ENCODE assay signal across 9 cellular contexts in genomic region chr16:67326115-67326471, GRCh38. TPM values are rescaled to one million over a fixed set of nuclear protein-coding genes. Genes with fewer than 3 reads are reported as not detected.
DNase-seq lines count a peak whose midpoint lies in the region; ATAC-seq, FAIRE-seq and TF ChIP-seq lines count a peak whose summit lies in the region.
"Had no signal": no experiment of that assay in that cellular context is flagged by ENCODE, and none has a peak within 500 bp of the region (broad histone marks: within the 10 kb centered on the region; RNA-seq: fewer than 3 reads in every experiment).

No MANE protein-coding gene starts in this region.

- no peak for ATAC-seq in activated T-cell treated with anti-CD3 and anti-CD28 coated beads, Interleukin-2, amount 50 U/mL, for 72 hours (replicated peaks in 1 of 2)
- ATAC-seq in GM12878 (no peak), HG03521 (IDR thresholded peaks at IDR 0.05; ENCODE audit: unreplicated experiment) (no peak)

- no peaks in the 10 kb centered on the region for H3K9me3 Mint-ChIP-seq in activated T-cell treated with anti-CD3 and anti-CD28 coated beads, Interleukin-2, amount 50 U/mL, for 72 hours

- H4K8ac ChIP-seq in mesendoderm (ENCODE audit: low read depth, low read length), result no peak overlapping the region

- H3K9me3 ChIP-seq in GM12878 (replicated peaks; ENCODE audit: control insufficient read depth, insufficient read depth, low read length), result no peaks in the 10 kb centered on the region
- H3K9me3 ChIP-seq in tibial artery, result no peaks in the 10 kb centered on the region
- H3K9me3 ChIP-seq in Karpas-422 (ENCODE audit: low read length), result no peaks in the 10 kb centered on the region

- TF ChIP-seq POLR2A in GM12878 (IDR thresholded peaks at IDR 0.05; ENCODE audit: low read depth, low read length), result no peak

- TF ChIP-seq CTCF in GM12878 (IDR thresholded peaks at IDR 0.05 in 2 of 3, conservative IDR thresholded peaks at IDR 0.05 in 1 of 3; ENCODE audit: control insufficient read depth in 2 of 3, extremely low read depth in 1 of 3, insufficient read depth in 1 of 3, low read depth in 3 of 3, low read length in 3 of 3) (no peak), tibial artery (IDR thresholded peaks at IDR 0.05) (no peak)

- H3K4me1 ChIP-seq in GM12878 (ENCODE audit: control insufficient read depth, insufficient read depth, low read length) (peaks cover 22% of the 10 kb centered on the region), mesendoderm (ENCODE audit: control insufficient read depth, low read depth, low read length) (no peaks in the 10 kb centered on the region), tibial artery (peaks cover 0 to 11% (median 8%) of the 10 kb centered on the region in 4 donors), Karpas-422 (ENCODE audit: low read length) (peaks cover 6% of the 10 kb centered on the region)

- no peaks in the 10 kb centered on the region for H3K79me1 ChIP-seq in mesendoderm (ENCODE audit: low read length)

- POLR2A ChIA-PET in GM12878 (lab: Charles Lee), result interaction anchor here (0.6 to 1.2 kb wide), 4 partner anchors 8 to 78 kb away, joined by 3 to 10 read pairs (median 3); partner anchors contain the start of gene FHOD1

- RAD21 ChIA-PET in GM12878 (lab: Charles Lee; ENCODE audit: unreplicated experiment), result interaction anchor here (0.8 to 2.9 kb wide), 4 partner anchors 14 to 78 kb away, joined by 3 to 13 read pairs (median 4); partner anchors contain the start of gene FHOD1

- CTCF ChIA-PET in GM12878 (lab: Yijun Ruan, JAX), result interaction anchor here (0.7 to 2.6 kb wide), 10 partner anchors 13 to 66 kb away, joined by 3 to 20 read pairs (median 4); partner anchors contain the start of gene PLEKHG4

- no peak overlapping the region for H3K4ac ChIP-seq in mesendoderm (ENCODE audit: low read depth, low read length)

- peak overlapping the region; percentile 92 to 99 for H3K4me3 Mint-ChIP-seq in activated T-cell treated with anti-CD3 and anti-CD28 coated beads, Interleukin-2, amount 50 U/mL, for 72 hours

- H2AFZ ChIP-seq in GM12878 (ENCODE audit: control insufficient read depth, low read depth, low read length) (peak overlapping the region; percentile 56), Karpas-422 (ENCODE audit: low read length) (no peak overlapping the region)

- peaks cover 0 to 4% of the 10 kb centered on the region in 2 donors for H3K36me3 Mint-ChIP-seq in activated T-cell treated with anti-CD3 and anti-CD28 coated beads, Interleukin-2, amount 50 U/mL, for 72 hours (ENCODE audit: insufficient read depth in 2 of 2)

- H4K5ac ChIP-seq in mesendoderm (ENCODE audit: low read length), result no peak overlapping the region

- no peak overlapping the region for H2BK15ac ChIP-seq in mesendoderm (replicated peaks; ENCODE audit: low read depth)

- H3K27ac ChIP-seq in GM12878 (ENCODE audit: control insufficient read depth, insufficient read depth), result peak overlapping the region; percentile 29; the same call in 1 of the 2 replicates
- H3K27ac ChIP-seq in mesendoderm (ENCODE audit: low read depth, low read length), result no peak overlapping the region
- no peak overlapping the region for H3K27ac ChIP-seq in tibial artery
- no peak overlapping the region for H3K27ac ChIP-seq in Karpas-422 (ENCODE audit: low read length)

- H3K23ac ChIP-seq in mesendoderm (ENCODE audit: low read length), result no peak overlapping the region

- no peak for FAIRE-seq in GM12878 (lab: Jason Lieb, UNC)
- FAIRE-seq: D721Med had no signal

- H3K9ac ChIP-seq in GM12878 (ENCODE audit: control insufficient read depth, insufficient read depth, low read length), result peak overlapping the region; percentile 69
- peak overlapping the region; percentile 72 for H3K9ac ChIP-seq in mesendoderm (ENCODE audit: low read length)
- H3K9ac ChIP-seq in Karpas-422 (ENCODE audit: low read length), result no peak overlapping the region

- intact Hi-C loops in GM12878 (cut with micrococcal nuclease; ENCODE audit: unreplicated experiment), result loop anchor here (5.0 kb wide), 1 partner anchor 49 kb away; the partner anchor contains the start of gene PLEKHG4
- intact Hi-C loops in tibial artery (cut with DNase I; ENCODE audit: low total_unique reads), result no loop called here

- H3K4me1 Mint-ChIP-seq in activated T-cell treated with anti-CD3 and anti-CD28 coated beads, Interleukin-2, amount 50 U/mL, for 72 hours (ENCODE audit: low read depth), result peaks cover 17% of the 10 kb centered on the region

- peak overlapping the region; percentile 74 for H3K4me3 ChIP-seq in GM12878
- peak overlapping the region; percentile 34 for H3K4me3 ChIP-seq in mesendoderm (ENCODE audit: low read length)
- peak overlapping the region; percentile 34 to 40 for H3K4me3 ChIP-seq in tibial artery
- H3K4me3 ChIP-seq in Karpas-422 (ENCODE audit: low read length), result no peak overlapping the region

- no peaks in the 10 kb centered on the region for H3K9me2 ChIP-seq in Karpas-422 (replicated peaks; ENCODE audit: insufficient read depth, low read length)

- H3K56ac ChIP-seq in mesendoderm (ENCODE audit: low read length), result peak overlapping the region; percentile 81

- TF ChIP-seq RAD21 in GM12878 (IDR thresholded peaks at IDR 0.05; ENCODE audit: insufficient read depth, low read depth, low read length), result no peak

- in situ Hi-C loops in GM12878 (cut with MboI), result no loop called here

- H2BK120ac ChIP-seq in mesendoderm (ENCODE audit: low read depth, low read length), result no peak overlapping the region

- H3K27me3 ChIP-seq in GM12878 (replicated peaks in 1 of 2; ENCODE audit: control insufficient read depth in 2 of 2, insufficient read depth in 2 of 2, low read length in 1 of 2), result no peaks in the 10 kb centered on the region; a peak in 1 of 4 replicates
- no peaks in the 10 kb centered on the region for H3K27me3 ChIP-seq in mesendoderm (ENCODE audit: insufficient read depth, low read length, poor library complexity)
- H3K27me3 ChIP-seq in tibial artery, result peaks cover 0 to 29% of the 10 kb centered on the region in 2 donors
- H3K27me3 ChIP-seq in Karpas-422 (ENCODE audit: low read length), result no peaks in the 10 kb centered on the region

- TF ChIP-seq EP300 in GM12878 (IDR thresholded peaks at IDR 0.05; ENCODE audit: borderline replicate concordance in 1 of 2, control insufficient read depth in 1 of 2, low read depth in 2 of 2, low read length in 2 of 2), result no peak

- H2BK5ac ChIP-seq in mesendoderm (ENCODE audit: low read length), result no peak overlapping the region

- H3K18ac ChIP-seq in mesendoderm (ENCODE audit: low read length), result no peak overlapping the region

- H3K27me3 Mint-ChIP-seq in activated T-cell treated with anti-CD3 and anti-CD28 coated beads, Interleukin-2, amount 50 U/mL, for 72 hours (ENCODE audit: low read depth), result peaks cover 64% of the 10 kb centered on the region

- H3K4me2 ChIP-seq in GM12878 (ENCODE audit: control insufficient read depth, insufficient read depth) (peak overlapping the region; percentile 91), mesendoderm (ENCODE audit: low read length) (peak overlapping the region; percentile 75), Karpas-422 (ENCODE audit: low read depth, low read length, poor library complexity, severe bottlenecking) (no peak overlapping the region)

- peak overlapping the region; percentile 64 for H3K27ac Mint-ChIP-seq in activated T-cell treated with anti-CD3 and anti-CD28 coated beads, Interleukin-2, amount 50 U/mL, for 72 hours

- no peak overlapping the region for H2AK5ac ChIP-seq in mesendoderm (ENCODE audit: low read length)

- H4K20me1 ChIP-seq in GM12878 (ENCODE audit: control insufficient read depth, insufficient read depth) (no peaks in the 10 kb centered on the region), Karpas-422 (ENCODE audit: insufficient read depth, low read depth, low read length) (no peaks in the 10 kb centered on the region)

- no TSS peak for BruUV-seq in GM12878 (replicated peaks; lab: Mats Ljungman, UMichigan)

- DNase-seq in activated T-cell treated with anti-CD3 and anti-CD28 coated beads, Interleukin-2, amount 50 U/mL, for 72 hours, result no peak
- DNase-seq in activated T-cell treated with anti-CD3 and anti-CD28 coated beads for 4 hours (no peak), GM12878 (ENCODE audit: low read depth, low spot score) (no peak), mesendoderm (no peak), tibial artery (no peak), LoVo (ENCODE audit: low spot score) (no peak), Karpas-422 (no peak)

- no peaks in the 10 kb centered on the region for H3K36me3 ChIP-seq in GM12878 (ENCODE audit: control insufficient read depth in 2 of 2, insufficient read depth in 2 of 2, low read length in 1 of 2)
- no peaks in the 10 kb centered on the region for H3K36me3 ChIP-seq in mesendoderm (ENCODE audit: control insufficient read depth, insufficient read depth, low read length)
- no peaks in the 10 kb centered on the region for H3K36me3 ChIP-seq in tibial artery
- no peaks in the 10 kb centered on the region for H3K36me3 ChIP-seq in Karpas-422 (ENCODE audit: insufficient read depth, low read length)

- 14% methylated on average over 11 of the region's 11 CpGs for WGBS in GM12878 (ENCODE audit: insufficient coverage, insufficient replicate concordance, low lambda C conversion rate, missing lambda C conversion rate)
- no CpG with 5 or more reads among the region's 11 CpGs for WGBS in mesendoderm (ENCODE audit: extremely low coverage, insufficient coverage, low lambda C conversion rate)

- SMC1A ChIA-PET in GM12878 (lab: Charles Lee; ENCODE audit: uncharacterized antibody, unreplicated experiment), result interaction anchor here (1.3 to 2.0 kb wide), 3 partner anchors 13 to 44 kb away, joined by 6 to 9 read pairs (median 6); no protein-coding TSS in a partner anchor

- H3K79me2 ChIP-seq in GM12878 (ENCODE audit: control insufficient read depth, insufficient read depth, low read length) (no peaks in the 10 kb centered on the region), mesendoderm (ENCODE audit: control insufficient read depth, insufficient read depth, low read length) (no peaks in the 10 kb centered on the region), Karpas-422 (ENCODE audit: low read length) (no peaks in the 10 kb centered on the region)

RNA-seq across cellular contexts. Expression of gene KCTD19, which starts 0.4 kb away (rescaled TPM):
- 1 to 10 TPM; 7.9 to 8.5 TPM for total RNA-seq in activated T-cell treated with anti-CD3 and anti-CD28 coated beads, Interleukin-2, amount 50 U/mL, for 72 hours
- total RNA-seq in GM12878 (2013; cell fraction: nucleolus; rRNA removed), result 3.5 and 5.3 TPM in 2 replicates
- 5.2 and 5.5 TPM in 2 replicates for total RNA-seq in GM12878 (2014; rRNA removed)
- total RNA-seq in GM12878 (2014; rRNA removed; fragmentation: Illumina TruSeq; extraction: Trizol), result 4.0 and 4.1 TPM in 2 replicates
- 4.9 and 5.2 TPM in 2 replicates for total RNA-seq in GM12878 (2021)
- polyA plus RNA-seq in GM12878 (2011; ENCODE audit: low read depth), result 0.46 TPM
- 1.2 and 2.0 TPM in 2 replicates for polyA plus RNA-seq in GM12878 (2011; rRNA removed)
- 1.0 and 1.6 TPM in 2 replicates for polyA plus RNA-seq in GM12878 (2011; cell fraction: cytosol; rRNA removed)
- polyA plus RNA-seq in GM12878 (2011; cell fraction: nucleus; rRNA removed), result 4.3 and 6.2 TPM in 2 replicates
- 0.79 and 0.95 TPM in 2 replicates for polyA plus RNA-seq in GM12878 (2012)
- 6.3 and 7.7 TPM in 2 replicates for polyA plus RNA-seq in GM12878 (2014; fragmentation: Illumina TruSeq; extraction: Trizol)
- polyA plus RNA-seq in GM12878 (2014; fragmentation: Nextera tagmentation; extraction: Ambion mirVana), result 1 to 10 TPM; 1.6 to 2.5 TPM
- polyA plus RNA-seq in GM12878 (2014; rRNA removed), result 8.0 and 8.9 TPM in 2 replicates
- polyA plus RNA-seq in GM12878 (2016; fragmentation: Nextera tagmentation; extraction: Ambion mirVana), result 1 to 10 TPM; 3.0 to 3.8 TPM
- polyA minus RNA-seq in GM12878 (2011; rRNA and poly(A)+ RNA removed), result 0.93 and 2.1 TPM in 2 replicates
- polyA minus RNA-seq in GM12878 (2011; cell fraction: cytosol; rRNA and poly(A)+ RNA removed), result not detected in 2 replicates
- 0.97 and 2.4 TPM in 2 replicates for polyA minus RNA-seq in GM12878 (2011; cell fraction: nucleus; rRNA and poly(A)+ RNA removed)
- polyA plus RNA-seq in mesendoderm (2013, experiment 1 of 2), result 0.14 TPM
- 0.07 TPM for polyA plus RNA-seq in mesendoderm (2013, experiment 2 of 2)
- total RNA-seq in Karpas-422 (2014; rRNA removed; shearing (Covaris generic); ENCODE audit: low replicate concordance), result not detected in 2 replicates

RNA-seq across cellular contexts. Expression of gene LRRC36, which starts 0.5 kb away (rescaled TPM):
- 1 to 10 TPM; 3.1 to 4.4 TPM for total RNA-seq in activated T-cell treated with anti-CD3 and anti-CD28 coated beads, Interleukin-2, amount 50 U/mL, for 72 hours
- 0.90 and 1.2 TPM in 2 replicates for total RNA-seq in GM12878 (2013; cell fraction: nucleolus; rRNA removed)
- 0.45 and 0.71 TPM in 2 replicates for total RNA-seq in GM12878 (2014; rRNA removed)
- total RNA-seq in GM12878 (2014; rRNA removed; fragmentation: Illumina TruSeq; extraction: Trizol), result 0.92 and 2.0 TPM in 2 replicates
- 0.66 and 1.9 TPM in 2 replicates for total RNA-seq in GM12878 (2021)
- polyA plus RNA-seq in GM12878 (2011; ENCODE audit: low read depth), result not detected
- polyA plus RNA-seq in GM12878 (2011; rRNA removed), result 0.40 and 0.64 TPM in 2 replicates
- 0.36 and 0.40 TPM in 2 replicates for polyA plus RNA-seq in GM12878 (2011; cell fraction: cytosol; rRNA removed)
- 0.36 and 0.54 TPM in 2 replicates for polyA plus RNA-seq in GM12878 (2011; cell fraction: nucleus; rRNA removed)
- 0.11 and 0.38 TPM in 2 replicates for polyA plus RNA-seq in GM12878 (2012)
- polyA plus RNA-seq in GM12878 (2014; fragmentation: Illumina TruSeq; extraction: Trizol), result 0.75 and 1.3 TPM in 2 replicates
- under 1 TPM; 0.69 to 0.79 TPM for polyA plus RNA-seq in GM12878 (2014; fragmentation: Nextera tagmentation; extraction: Ambion mirVana)
- 1.2 and 2.2 TPM in 2 replicates for polyA plus RNA-seq in GM12878 (2014; rRNA removed)
- under 1 TPM in 1 of 2 experiments, not detected in 1; 0.55 TPM for polyA plus RNA-seq in GM12878 (2016; fragmentation: Nextera tagmentation; extraction: Ambion mirVana)
- polyA minus RNA-seq in GM12878 (2011; rRNA and poly(A)+ RNA removed), result 0.15 and 0.29 TPM in 2 replicates
- not detected in 2 replicates for polyA minus RNA-seq in GM12878 (2011; cell fraction: cytosol; rRNA and poly(A)+ RNA removed)
- polyA minus RNA-seq in GM12878 (2011; cell fraction: nucleus; rRNA and poly(A)+ RNA removed), result 0.36 TPM in 1 of 2 replicates, not detected in the other
- not detected for polyA plus RNA-seq in mesendoderm (2013, experiment 1 of 2)
- polyA plus RNA-seq in mesendoderm (2013, experiment 2 of 2), result not detected
- not detected in 2 replicates for total RNA-seq in Karpas-422 (2014; rRNA removed; shearing (Covaris generic); ENCODE audit: low replicate concordance)

RNA-seq across cellular contexts. Expression of gene PLEKHG4, which starts 46.8 kb away (rescaled TPM):
- 10 to 100 TPM; 30.4 to 46.9 TPM for total RNA-seq in activated T-cell treated with anti-CD3 and anti-CD28 coated beads, Interleukin-2, amount 50 U/mL, for 72 hours
- total RNA-seq in GM12878 (2013; cell fraction: nucleolus; rRNA removed), result 2.0 and 3.3 TPM in 2 replicates
- total RNA-seq in GM12878 (2014; rRNA removed), result 0.93 and 2.6 TPM in 2 replicates
- total RNA-seq in GM12878 (2014; rRNA removed; fragmentation: Illumina TruSeq; extraction: Trizol), result 0.69 and 0.98 TPM in 2 replicates
- total RNA-seq in GM12878 (2021), result 1.0 and 3.1 TPM in 2 replicates
- 0.24 TPM for polyA plus RNA-seq in GM12878 (2011; ENCODE audit: low read depth)
- 0.59 and 1.4 TPM in 2 replicates for polyA plus RNA-seq in GM12878 (2011; rRNA removed)
- polyA plus RNA-seq in GM12878 (2011; cell fraction: cytosol; rRNA removed), result 2.4 and 3.0 TPM in 2 replicates
- polyA plus RNA-seq in GM12878 (2011; cell fraction: nucleus; rRNA removed), result 15.8 and 16.0 TPM in 2 replicates
- polyA plus RNA-seq in GM12878 (2012), result 0.39 and 0.42 TPM in 2 replicates
- 0.54 TPM in 1 of 2 replicates, not detected in the other for polyA plus RNA-seq in GM12878 (2014; fragmentation: Illumina TruSeq; extraction: Trizol)
- polyA plus RNA-seq in GM12878 (2014; fragmentation: Nextera tagmentation; extraction: Ambion mirVana), result under 1 TPM; 0.14 to 0.24 TPM
- 1.7 and 1.8 TPM in 2 replicates for polyA plus RNA-seq in GM12878 (2014; rRNA removed)
- polyA plus RNA-seq in GM12878 (2016; fragmentation: Nextera tagmentation; extraction: Ambion mirVana), result 1 to 10 TPM in 1 of 2 experiments, under 1 TPM in 1; 0.64 to 1.1 TPM
- polyA minus RNA-seq in GM12878 (2011; rRNA and poly(A)+ RNA removed), result 0.88 and 1.8 TPM in 2 replicates
- polyA minus RNA-seq in GM12878 (2011; cell fraction: cytosol; rRNA and poly(A)+ RNA removed), result 2.1 and 5.0 TPM in 2 replicates
- polyA minus RNA-seq in GM12878 (2011; cell fraction: nucleus; rRNA and poly(A)+ RNA removed), result 3.3 and 4.5 TPM in 2 replicates
- polyA plus RNA-seq in mesendoderm (2013, experiment 1 of 2), result 1.8 TPM
- polyA plus RNA-seq in mesendoderm (2013, experiment 2 of 2), result 2.0 TPM
- total RNA-seq in Karpas-422 (2014; rRNA removed; shearing (Covaris generic); ENCODE audit: low replicate concordance), result 0.36 and 0.86 TPM in 2 replicates

Comparison
In these comparisons a context has a peak if more than half of its experiments do, and no peak if none do; other contexts are left out.
1. RNA of gene PLEKHG4, which starts 46.8 kb away (total RNA-seq): 30.4 to 46.9 TPM in activated T-cell treated with anti-CD3 and anti-CD28 coated beads, Interleukin-2, amount 50 U/mL, for 72 hours; 0.69 to 3.3 TPM in GM12878 and 0.36 to 0.86 TPM in Karpas-422; every median in the first group is over 4 times any median in the second.